ENCODE assay signal across 3 cellular contexts in genomic region chr4:6332669-6333050, GRCh38.
TF ChIP-seq lines count a peak whose summit lies in the region.

No MANE protein-coding gene starts in this region.

TF ChIP-seq in HepG2, 621 proteins besides CTCF, POLR2A, EP300 and RAD21:
- TF ChIP-seq MNT (IDR thresholded peaks at IDR 0.05) (peak; percentile 42; the same call in 1 of the 2 replicates), HIC2 (CRISPR knock-in tag; IDR thresholded peaks at IDR 0.05; ENCODE audit: low read depth) (no peak)
TF ChIP-seq in HepG2: peak in this region for 1.

TF ChIP-seq in A549, 52 proteins besides CTCF, POLR2A, EP300 and RAD21:
- TF ChIP-seq CHD2 (IDR thresholded peaks at IDR 0.05; ENCODE audit: low read length, partially characterized antibody) (no peak), ZFP36 (IDR thresholded peaks at IDR 0.05; ENCODE audit: borderline replicate concordance, partially characterized antibody) (peak; percentile 70), ZSCAN20 (CRISPR knock-in tag; IDR thresholded peaks at IDR 0.05) (no peak), CBX2 (IDR thresholded peaks at IDR 0.05; ENCODE audit: borderline replicate concordance, low read depth) (no peak), HOXB5 (CRISPR knock-in tag; IDR thresholded peaks at IDR 0.05) (no peak)

TF ChIP-seq in K562, 482 proteins besides CTCF, POLR2A, EP300 and RAD21:
- TF ChIP-seq ZNF707 (CRISPR knock-in tag; conservative IDR thresholded peaks at IDR 0.05) (no peak), RBM25 (IDR thresholded peaks at IDR 0.05; ENCODE audit: low read depth, low read length, severe bottlenecking) (peak; percentile 36), ZFP36 (IDR thresholded peaks at IDR 0.05; ENCODE audit: low read depth, low read length, partially characterized antibody) (peak; percentile 71)
